Comparison of ENCODE assay signal across 1 cellular context in genomic region chr6:154479388-154480143, GRCh38.
TF ChIP-seq lines count a peak whose summit lies in the region.

No MANE protein-coding gene starts in this region.

TF ChIP-seq in A549, 52 proteins besides CTCF, POLR2A, EP300 and RAD21 (continued from another document):
- no peak for TF ChIP-seq RFX5 (IDR thresholded peaks at IDR 0.05)
- no peak for TF ChIP-seq ZSCAN20 (CRISPR knock-in tag; IDR thresholded peaks at IDR 0.05)
- no peak for TF ChIP-seq NFE2L2 (conservative IDR thresholded peaks at IDR 0.05; ENCODE audit: low read length)
- TF ChIP-seq KDM1A (IDR thresholded peaks at IDR 0.05; ENCODE audit: low read depth): no peak
- TF ChIP-seq MAZ (IDR thresholded peaks at IDR 0.05; ENCODE audit: borderline replicate concordance, low read depth, low read length): no peak
- no peak for TF ChIP-seq KDM5A (IDR thresholded peaks at IDR 0.05)
- TF ChIP-seq CHD2 (IDR thresholded peaks at IDR 0.05; ENCODE audit: low read length, partially characterized antibody): no peak
- TF ChIP-seq, protein P1, sequence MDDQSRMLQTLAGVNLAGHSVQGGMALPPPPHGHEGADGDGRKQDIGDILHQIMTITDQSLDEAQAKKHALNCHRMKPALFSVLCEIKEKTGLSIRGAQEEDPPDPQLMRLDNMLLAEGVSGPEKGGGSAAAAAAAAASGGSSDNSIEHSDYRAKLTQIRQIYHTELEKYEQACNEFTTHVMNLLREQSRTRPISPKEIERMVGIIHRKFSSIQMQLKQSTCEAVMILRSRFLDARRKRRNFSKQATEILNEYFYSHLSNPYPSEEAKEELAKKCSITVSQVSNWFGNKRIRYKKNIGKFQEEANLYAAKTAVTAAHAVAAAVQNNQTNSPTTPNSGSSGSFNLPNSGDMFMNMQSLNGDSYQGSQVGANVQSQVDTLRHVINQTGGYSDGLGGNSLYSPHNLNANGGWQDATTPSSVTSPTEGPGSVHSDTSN (IDR thresholded peaks at IDR 0.05): no peak
- no peak for TF ChIP-seq SREBF2 (IDR thresholded peaks at IDR 0.05)
- TF ChIP-seq RARB (CRISPR knock-in tag; IDR thresholded peaks at IDR 0.05): no peak
- no peak for TF ChIP-seq FOSL2 (IDR thresholded peaks at IDR 0.05)
- no peak for TF ChIP-seq FOSL2 (CRISPR knock-in tag; IDR thresholded peaks at IDR 0.05)
- no peak for TF ChIP-seq TFCP2L1 (CRISPR knock-in tag; IDR thresholded peaks at IDR 0.05)
- no peak for TF ChIP-seq REST (IDR thresholded peaks at IDR 0.05)
